Comparison of ENCODE assay signal across 8 cellular contexts in the genomic region with DNA sequence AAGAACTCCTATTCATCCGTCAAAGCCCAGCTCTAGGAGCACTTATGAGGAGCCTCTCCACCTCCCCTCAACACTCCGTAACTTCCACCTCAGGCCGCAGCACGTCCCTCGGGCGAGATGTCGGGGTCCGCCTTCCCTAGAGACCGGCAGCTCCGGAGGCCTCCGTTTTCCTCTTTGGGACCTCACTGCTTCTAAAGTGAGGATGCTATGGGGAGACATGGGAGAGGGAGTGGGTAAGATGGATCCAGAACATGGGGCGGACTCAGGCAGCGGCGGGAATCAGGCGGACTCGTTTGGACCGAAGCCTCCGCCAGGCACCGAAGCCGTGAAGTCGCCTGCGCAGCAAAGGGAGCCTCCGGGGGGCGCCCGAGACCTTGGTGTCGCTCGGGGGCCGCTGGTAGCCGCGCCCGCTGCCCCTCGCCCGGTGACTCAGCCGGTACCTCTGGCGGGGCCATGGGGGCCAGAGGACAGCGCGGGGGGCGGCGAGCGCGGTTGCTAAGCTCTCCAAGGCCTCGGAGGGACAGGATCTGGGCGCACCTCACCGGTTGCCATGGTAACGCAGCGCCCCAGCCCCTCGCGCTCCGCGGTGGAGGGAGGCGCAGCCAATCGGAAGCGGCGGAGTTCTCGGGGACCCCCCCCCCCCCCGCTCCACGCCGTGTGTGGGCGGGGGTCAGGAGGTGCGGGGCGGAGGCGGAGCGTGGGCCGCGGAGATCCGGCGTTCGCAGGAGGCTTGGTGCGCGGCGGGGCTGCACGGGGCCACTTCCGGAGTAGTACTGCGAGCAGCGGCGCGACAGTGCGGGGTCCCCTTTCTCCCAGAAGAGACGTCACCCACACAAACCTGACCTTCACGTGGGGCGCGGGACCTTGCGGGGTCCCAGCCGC. TPM values are rescaled to one million over a fixed set of nuclear protein-coding genes. Genes with fewer than 3 reads are reported as not detected.
DNase-seq lines count a peak whose midpoint lies in the region; ATAC-seq and TF ChIP-seq lines count a peak whose summit lies in the region.

No MANE protein-coding gene starts in this region.

- H3K27me3 Mint-ChIP-seq in activated naive CD8-positive, alpha-beta T cell treated with anti-CD3 and anti-CD28 coated beads, Interleukin-2, amount 10 ng/mL, durations not matched to agents 7 days and 5 days: peaks cover 14% of the 10 kb centered on the region

- H3K36me3 Mint-ChIP-seq in activated naive CD8-positive, alpha-beta T cell treated with anti-CD3 and anti-CD28 coated beads, Interleukin-2, amount 10 ng/mL, durations not matched to agents 7 days and 5 days: peaks cover 3% of the 10 kb centered on the region

- peak in 11 of 14 donors; percentile 18 to 75 (median 48) for DNase-seq in C1 segment of cervical spinal cord (lab: John Stamatoyannopoulos, UW)
- peak; percentile 90 for DNase-seq in activated naive CD8-positive, alpha-beta T cell treated with anti-CD3 and anti-CD28 coated beads, Interleukin-2, amount 10 ng/mL, durations not matched to agents 7 days and 5 days
- peak; percentile 88 for DNase-seq in left ventricle myocardium superior

- no peaks in the 10 kb centered on the region for H3K9me3 Mint-ChIP-seq in activated naive CD8-positive, alpha-beta T cell treated with anti-CD3 and anti-CD28 coated beads, Interleukin-2, amount 10 ng/mL, durations not matched to agents 7 days and 5 days

- H3K4me3 Mint-ChIP-seq in activated naive CD8-positive, alpha-beta T cell treated with anti-CD3 and anti-CD28 coated beads, Interleukin-2, amount 10 ng/mL, durations not matched to agents 7 days and 5 days: peak overlapping the region; percentile 85

- H3K4me1 Mint-ChIP-seq in activated naive CD8-positive, alpha-beta T cell treated with anti-CD3 and anti-CD28 coated beads, Interleukin-2, amount 10 ng/mL, durations not matched to agents 7 days and 5 days: peaks cover 18% of the 10 kb centered on the region

- no peaks in the 10 kb centered on the region for H3K36me3 ChIP-seq in HUES48 (ENCODE audit: control insufficient read depth, insufficient read depth, low read length)
- peaks cover 3% of the 10 kb centered on the region for H3K36me3 ChIP-seq in rectal smooth muscle tissue (ENCODE audit: control insufficient read depth, insufficient read depth, low read length)

- intact Hi-C loops in left ventricle myocardium superior (cut with micrococcal nuclease): loop anchor here (5.0 kb wide), 1 partner anchor 189 kb away; no protein-coding TSS in a partner anchor

- no peaks in the 10 kb centered on the region for H3K9me3 ChIP-seq in HUES48 (ENCODE audit: control insufficient read depth, insufficient read depth, low read length)

- H3K4me3 ChIP-seq in HUES48 (ENCODE audit: low read depth, low read length) (peak overlapping the region; percentile 53), rectal smooth muscle tissue (ENCODE audit: low read length) (peak overlapping the region; percentile 58)

- ATAC-seq in SK-N-SH treated with all-trans-retinoic acid at 6 μM for 48 hours (peak; percentile 8), left ventricle myocardium superior (peak; percentile 23), HG02588 (IDR thresholded peaks at IDR 0.05; ENCODE audit: unreplicated experiment) (no peak), GM21576 (IDR thresholded peaks at IDR 0.05; ENCODE audit: unreplicated experiment) (no peak)
- ATAC-seq in activated naive CD8-positive, alpha-beta T cell treated with anti-CD3 and anti-CD28 coated beads, Interleukin-2, amount 10 ng/mL, durations not matched to agents 7 days and 5 days (ENCODE audit: low read depth): peak; percentile 25

- peak overlapping the region; percentile 75 for H3K27ac Mint-ChIP-seq in activated naive CD8-positive, alpha-beta T cell treated with anti-CD3 and anti-CD28 coated beads, Interleukin-2, amount 10 ng/mL, durations not matched to agents 7 days and 5 days

- H3K27ac ChIP-seq in HUES48 (ENCODE audit: low read depth, low read length) (no peak overlapping the region), rectal smooth muscle tissue (ENCODE audit: low read depth, low read length) (peak overlapping the region; percentile 21)

- POLR2A ChIA-PET in activated naive CD8-positive, alpha-beta T cell treated with anti-CD3 and anti-CD28 coated beads, Interleukin-2, amount 10 ng/mL, durations not matched to agents 7 days and 5 days (lab: Charles Lee): interaction anchor here (0.6 to 7.6 kb wide), 13 partner anchors 17 to 798 kb away, joined by 3 to 95 read pairs (median 4); a partner anchor contains a TSS

- peaks cover 92% of the 10 kb centered on the region for H3K27me3 ChIP-seq in HUES48 (ENCODE audit: control insufficient read depth, insufficient read depth, low read length)
- no peaks in the 10 kb centered on the region for H3K27me3 ChIP-seq in rectal smooth muscle tissue (ENCODE audit: control insufficient read depth, insufficient read depth, low read length)

- H3K4me1 ChIP-seq in HUES48 (ENCODE audit: control insufficient read depth, insufficient read depth, low read length): peaks cover 9% of the 10 kb centered on the region
- H3K4me1 ChIP-seq in rectal smooth muscle tissue (ENCODE audit: control insufficient read depth, insufficient read depth, low read length): peaks cover 5% of the 10 kb centered on the region

- H3K9ac ChIP-seq in HUES48 (ENCODE audit: low read depth, low read length) (no peak overlapping the region), rectal smooth muscle tissue (ENCODE audit: low read length) (no peak overlapping the region)

TF ChIP-seq in SK-N-SH treated with all-trans-retinoic acid at 6 μM for 48 hours, 23 proteins besides CTCF, POLR2A, EP300 and RAD21:
- TF ChIP-seq ZNF70 (CRISPR knock-in tag; IDR thresholded peaks at IDR 0.05) (0 out of 2 replicates have a peak, but pooled peaks have one; percentile 31), ISL1 (CRISPR knock-in tag; IDR thresholded peaks at IDR 0.05) (no peak), ZFP3 (CRISPR knock-in tag; IDR thresholded peaks at IDR 0.05) (peak; percentile 99)
- TF ChIP-seq, protein P1, sequence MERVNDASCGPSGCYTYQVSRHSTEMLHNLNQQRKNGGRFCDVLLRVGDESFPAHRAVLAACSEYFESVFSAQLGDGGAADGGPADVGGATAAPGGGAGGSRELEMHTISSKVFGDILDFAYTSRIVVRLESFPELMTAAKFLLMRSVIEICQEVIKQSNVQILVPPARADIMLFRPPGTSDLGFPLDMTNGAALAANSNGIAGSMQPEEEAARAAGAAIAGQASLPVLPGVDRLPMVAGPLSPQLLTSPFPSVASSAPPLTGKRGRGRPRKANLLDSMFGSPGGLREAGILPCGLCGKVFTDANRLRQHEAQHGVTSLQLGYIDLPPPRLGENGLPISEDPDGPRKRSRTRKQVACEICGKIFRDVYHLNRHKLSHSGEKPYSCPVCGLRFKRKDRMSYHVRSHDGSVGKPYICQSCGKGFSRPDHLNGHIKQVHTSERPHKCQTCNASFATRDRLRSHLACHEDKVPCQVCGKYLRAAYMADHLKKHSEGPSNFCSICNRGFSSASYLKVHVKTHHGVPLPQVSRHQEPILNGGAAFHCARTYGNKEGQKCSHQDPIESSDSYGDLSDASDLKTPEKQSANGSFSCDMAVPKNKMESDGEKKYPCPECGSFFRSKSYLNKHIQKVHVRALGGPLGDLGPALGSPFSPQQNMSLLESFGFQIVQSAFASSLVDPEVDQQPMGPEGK (CRISPR knock-in tag; IDR thresholded peaks at IDR 0.05; ENCODE audit: borderline replicate concordance): peak; percentile 74; the same call in 1 of the 2 replicates

RNA-seq across cellular contexts. Expression of a gene that starts 1.3 kb away (rescaled TPM):
- 10 to 100 TPM; 62.1 to 64.3 TPM for total RNA-seq in activated naive CD8-positive, alpha-beta T cell treated with anti-CD3 and anti-CD28 coated beads, Interleukin-2, amount 10 ng/mL, durations not matched to agents 7 days and 5 days
- total RNA-seq in left ventricle myocardium superior: 19.0 TPM

RNA-seq across cellular contexts. Expression of a gene that starts 11.8 kb away (rescaled TPM):
- 10 to 100 TPM; 32.0 to 35.5 TPM for total RNA-seq in activated naive CD8-positive, alpha-beta T cell treated with anti-CD3 and anti-CD28 coated beads, Interleukin-2, amount 10 ng/mL, durations not matched to agents 7 days and 5 days
- total RNA-seq in left ventricle myocardium superior: 14.4 TPM

RNA-seq across cellular contexts. Expression of a gene that starts 23.7 kb away (rescaled TPM):
- 10 to 100 TPM; 45.7 to 46.4 TPM for total RNA-seq in activated naive CD8-positive, alpha-beta T cell treated with anti-CD3 and anti-CD28 coated beads, Interleukin-2, amount 10 ng/mL, durations not matched to agents 7 days and 5 days
- total RNA-seq in left ventricle myocardium superior: 28.9 TPM

RNA-seq across cellular contexts. Expression of a gene that starts 28.5 kb away (rescaled TPM):
- total RNA-seq in activated naive CD8-positive, alpha-beta T cell treated with anti-CD3 and anti-CD28 coated beads, Interleukin-2, amount 10 ng/mL, durations not matched to agents 7 days and 5 days: under 1 TPM; 0.22 to 0.45 TPM
- total RNA-seq in left ventricle myocardium superior: 1.9 TPM

Comparison
In these comparisons a context has a peak if more than half of its experiments do, and no peak if none do; other contexts are left out.
1. ATAC-seq: peak in SK-N-SH treated with all-trans-retinoic acid at 6 μM for 48 hours (single experiment), activated naive CD8-positive, alpha-beta T cell treated with anti-CD3 and anti-CD28 coated beads, Interleukin-2, amount 10 ng/mL, durations not matched to agents 7 days and 5 days (single experiment) and left ventricle myocardium superior (single experiment); none in HG02588 (single experiment) and GM21576 (single experiment).
2. Peak in every context shown above with its lines, with median percentiles within 50 percentile points of each other: DNase-seq.